Comparison of ENCODE assay signal across 28 cellular contexts in genomic region chr6:66949191-66949661, GRCh38.
"Had no signal": no experiment of that assay in that cellular context is flagged by ENCODE, and none has a peak within 500 bp of the region (broad histone marks: within the 10 kb centered on the region; RNA-seq: fewer than 3 reads in every experiment).

No MANE protein-coding gene starts in this region.

- FAIRE-seq: bronchial epithelial cell, TTC549 had no signal

- H3K4me3 ChIP-seq: ascending aorta, cardiac muscle cell had no signal

- H3K27ac ChIP-seq: ascending aorta, cardiac muscle cell, VCaP had no signal

- ATAC-seq: activated CD8-positive, alpha-beta T cell treated with anti-CD3 and anti-CD28 coated beads for 36 hours; activated naive CD8-positive, alpha-beta T cell treated with anti-CD3 and anti-CD28 coated beads, Interleukin-2, amount 50 U/mL, for 24 hours had no signal

- DNase-seq: activated B cell treated with CpG ODN at 0.5 μM for 24 hours; activated CD4-positive, alpha-beta memory T cell treated with anti-CD3 and anti-CD28 coated beads for 36 hours; activated CD4-positive, alpha-beta T cell treated with anti-CD3 and anti-CD28 coated beads for 4 hours; activated CD4-positive, alpha-beta T cell treated with anti-CD3 and anti-CD28 coated beads, Interleukin-2, amount 10 ng/mL, durations not matched to agents 24 days and 14 days; activated CD4-positive, alpha-beta T cell treated with anti-CD3 and anti-CD28 coated beads, Interleukin-2, amount 50 U/mL, for 1 hour; activated CD4-positive, alpha-beta T cell treated with anti-CD3 and anti-CD28 coated beads, Interleukin-2, amount 50 U/mL, for 4 hours; activated CD4-positive, CD25-positive, alpha-beta regulatory T cell treated with anti-CD3 and anti-CD28 coated beads, Interleukin-2, amount 50 U/mL, for 72 hours; activated CD8-positive, alpha-beta memory T cell treated with anti-CD3 and anti-CD28 coated beads, Interleukin-2, amount 50 U/mL, for 4 hours; activated CD8-positive, alpha-beta T cell treated with anti-CD3 and anti-CD28 coated beads for 36 hours; activated effector memory CD4-positive, alpha-beta T cell treated with Interleukin-2 at 50 U/mL for 16 hours; activated naive CD4-positive, alpha-beta T cell treated with anti-CD3 and anti-CD28 coated beads, Interleukin-2, amount 10 ng/mL, durations not matched to agents 7 days and 5 days; activated naive CD4-positive, alpha-beta T cell treated with Interleukin-2 at 50 U/mL for 16 hours; activated naive CD8-positive, alpha-beta T cell treated with anti-CD3 and anti-CD28 coated beads, Interleukin-2, amount 10 ng/mL, durations not matched to agents 7 days and 5 days; activated naive CD8-positive, alpha-beta T cell treated with anti-CD3 and anti-CD28 coated beads, Interleukin-2, amount 50 U/mL, for 24 hours; activated T-cell treated with anti-CD3 and anti-CD28 coated beads, Interleukin-2, amount 50 U/mL, for 24 hours; activated T-cell treated with anti-CD3 and anti-CD28 coated beads, Interleukin-2, amount 50 U/mL, for 48 hours; amygdala; anterior cingulate cortex; caudate nucleus; cerebellar nuclear complex; T-helper 1 cell; T-helper 2 cell; T-helper 9 cell had no signal

- H3K27me3 ChIP-seq: ascending aorta, cardiac muscle cell had no signal

- H3K36me3 ChIP-seq: ascending aorta, cardiac muscle cell had no signal

- H3K4me1 ChIP-seq: ascending aorta had no signal

- H3K9me3 ChIP-seq: ascending aorta had no signal
